8 cellular contexts compared by ENCODE assay signal in genomic region chr6:158630944-158631616, GRCh38. TPM values are rescaled to one million over a fixed set of nuclear protein-coding genes. Genes with fewer than 3 reads are reported as not detected.
DNase-seq lines count a peak whose midpoint lies in the region; ATAC-seq and TF ChIP-seq lines count a peak whose summit lies in the region.

No MANE protein-coding gene starts in this region.

- H3K56ac ChIP-seq in IMR-90 (ENCODE audit: extremely low read depth, insufficient read depth, low read length), result peak overlapping the region; percentile 27; the same call in 1 of the 2 replicates

- WGBS in IMR-90 (ENCODE audit: extremely low coverage in 2 of 2, insufficient read length in 1 of 2), 2 experiments, result 53% methylated on average over 8 of the region's 19 CpGs; no CpG with 5 or more reads in 1 of the 2 experiments
- 64 to 73% (median 68%) methylated on average over 18 to 19 of the region's 19 CpGs for WGBS in adrenal gland, 4 donors

- POLR2A ChIA-PET in IMR-90 (lab: Charles Lee; ENCODE audit: unreplicated experiment), result no interaction called here

- H4K91ac ChIP-seq in IMR-90 (ENCODE audit: insufficient read depth, low read depth, low read length), result peak overlapping the region; percentile 47

- H3K23ac ChIP-seq in IMR-90 (ENCODE audit: low read depth, low read length), result peak overlapping the region; percentile 63

- TF ChIP-seq RAD21 in IMR-90 (IDR thresholded peaks at IDR 0.05; ENCODE audit: low read length), result no peak

- TF ChIP-seq CTCF in IMR-90 (conservative IDR thresholded peaks at IDR 0.05; ENCODE audit: low read depth, low read length), result no peak
- no peak for TF ChIP-seq CTCF in adrenal gland (IDR thresholded peaks at IDR 0.05)

- peak overlapping the region; percentile 49 for H3K4me2 ChIP-seq in IMR-90 (ENCODE audit: low read depth, low read length)

- H2BK5ac ChIP-seq in IMR-90 (ENCODE audit: low read depth, low read length, poor library complexity, severe bottlenecking), result peak overlapping the region; percentile 56

- ATAC-seq in IMR-90 (ENCODE audit: low read depth) (peak; percentile 32), HG02610 (IDR thresholded peaks at IDR 0.05; ENCODE audit: unreplicated experiment) (no peak)

- H2BK120ac ChIP-seq in IMR-90 (ENCODE audit: low read depth, low read length), result peak overlapping the region; percentile 64

- CTCF ChIA-PET in IMR-90 (lab: Yijun Ruan, JAX), result interaction anchor here (0.5 to 0.6 kb wide), 2 partner anchors 29 to 305 kb away, joined by 3 to 6 read pairs; no protein-coding TSS in a partner anchor

- H2AK5ac ChIP-seq in IMR-90 (ENCODE audit: low read depth, low read length), result peak overlapping the region; percentile 89

- H3K79me1 ChIP-seq in IMR-90 (ENCODE audit: low read depth in 1 of 2, low read length in 2 of 2), result peaks cover 5 to 61% of the 10 kb centered on the region in 2 experiments

- H3K27ac ChIP-seq in IMR-90 (ENCODE audit: insufficient read depth, low read length) (peak overlapping the region; percentile 70), adrenal gland (peak overlapping the region; percentile 39 to 80 (median 61)), skin epidermis (peak overlapping the region in 12 of 21 experiments; percentile 2 to 67 (median 38))

- H3K9me3 ChIP-seq in IMR-90 (ENCODE audit: control insufficient read depth, insufficient read depth, low read length) (no peaks in the 10 kb centered on the region), adrenal gland (replicated peaks in 1 of 3) (no peaks in the 10 kb centered on the region)

- H3K27me3 ChIP-seq in IMR-90 (ENCODE audit: control insufficient read depth, insufficient read depth, low read length) (no peaks in the 10 kb centered on the region), adrenal gland (no peaks in the 10 kb centered on the region)

- H2BK15ac ChIP-seq in IMR-90 (ENCODE audit: low read depth, low read length), result no peak overlapping the region

- peak overlapping the region; percentile 89 for H2AK9ac ChIP-seq in IMR-90 (replicated peaks; ENCODE audit: low read depth, low read length, poor library complexity)

- peak overlapping the region; percentile 83 for H3K4ac ChIP-seq in IMR-90 (ENCODE audit: low read depth, low read length)

- peaks cover 9% of the 10 kb centered on the region; the same call in 1 of the 2 replicates for H4K20me1 ChIP-seq in IMR-90 (ENCODE audit: insufficient read depth, low read length)

- H3K9ac ChIP-seq in IMR-90 (ENCODE audit: low read depth, low read length), result peak overlapping the region; percentile 23; the same call in 1 of the 2 replicates

- no TSS peak for BruUV-seq in IMR-90 (replicated peaks; lab: Mats Ljungman, UMichigan)

- 0 out of 2 replicates have a peak overlapping the region, but pooled peaks have one; percentile 0 for H4K5ac ChIP-seq in IMR-90 (ENCODE audit: low read depth, low read length)

- H3K14ac ChIP-seq in IMR-90 (replicated peaks; ENCODE audit: low read depth, low read length), result peak overlapping the region; percentile 64

- H3K4me1 ChIP-seq in IMR-90 (ENCODE audit: control insufficient read depth, insufficient read depth, low read length), result peaks cover 14% of the 10 kb centered on the region
- H3K4me1 ChIP-seq in adrenal gland (replicated peaks in 1 of 2), result peaks cover 7 to 29% of the 10 kb centered on the region in 2 donors

- DNase-seq in IMR-90 (peak; percentile 68), adrenal gland (peak in 2 of 7 donors; percentile 30 to 63), hepatic stellate cell (ENCODE audit: low spot score) (peak; percentile 36), NCI-H128 (lab: John Stamatoyannopoulos, UW; ENCODE audit: unreplicated experiment) (no peak), NCI-H2171 (lab: John Stamatoyannopoulos, UW) (no peak)
- no peak for DNase-seq in stimulated activated CD4-positive, alpha-beta T cell treated with anti-CD3 and anti-CD28 coated beads, Interleukin-4, amount 100 ng/mL, for 4 hours

- peak overlapping the region; percentile 13; the same call in 1 of the 2 replicates for H3K18ac ChIP-seq in IMR-90 (ENCODE audit: low read depth, low read length)

- peak overlapping the region; percentile 52 for H2AFZ ChIP-seq in IMR-90 (replicated peaks; ENCODE audit: low read length, poor library complexity)

- H3K9me1 ChIP-seq in IMR-90 (ENCODE audit: insufficient read depth, low read length), result peaks cover 15% of the 10 kb centered on the region

- peak overlapping the region; percentile 0 to 76; a peak in 3 of 4 replicates for H4K8ac ChIP-seq in IMR-90 (ENCODE audit: low read depth in 2 of 2, low read length in 2 of 2)

- intact Hi-C loops in IMR-90 (cut with micrococcal nuclease), result no loop called here
- intact Hi-C loops in adrenal gland (cut with DNase I), result no loop called here

- in situ Hi-C loops in IMR-90 (cut with MboI; ENCODE audit: low sequenced_read_pairs), result loop anchor here (25.0 kb wide), 1 partner anchor 1081 kb away; no protein-coding TSS in a partner anchor

- TF ChIP-seq POLR2A in IMR-90 (IDR thresholded peaks at IDR 0.05; ENCODE audit: low read depth, low read length) (no peak), adrenal gland (IDR thresholded peaks at IDR 0.05) (no peak)

- H2BK20ac ChIP-seq in IMR-90 (ENCODE audit: low read depth, low read length), result no peak overlapping the region; the same call in 1 of the 2 replicates

- dilution Hi-C loops in IMR-90 (cut with HindIII; ENCODE audit: low sequenced_read_pairs, unreplicated experiment), result no loop called here

- H3K4me3 ChIP-seq in IMR-90 (ENCODE audit: insufficient read depth, low read depth, low read length) (no peak overlapping the region), adrenal gland (no peak overlapping the region), skin epidermis (no peak overlapping the region)

- H3K36me3 ChIP-seq in IMR-90 (ENCODE audit: control insufficient read depth, insufficient read depth, low read length) (peaks cover 33% of the 10 kb centered on the region), adrenal gland (replicated peaks in 1 of 2) (peaks cover 0 to 30% of the 10 kb centered on the region in 2 donors)

TF ChIP-seq in IMR-90, 13 proteins besides CTCF, POLR2A, EP300 and RAD21:
- no peak for TF ChIP-seq MAZ (IDR thresholded peaks at IDR 0.05; ENCODE audit: borderline replicate concordance, low read depth, low read length)
- no peak for TF ChIP-seq MAFK (IDR thresholded peaks at IDR 0.05; ENCODE audit: low read depth, low read length)

RNA-seq across cellular contexts. Expression of gene DYNLT1, which starts 13.5 kb away (rescaled TPM):
- 187 and 235 TPM in 2 replicates for total RNA-seq in IMR-90 (2012; rRNA removed)
- polyA plus RNA-seq in IMR-90 (2012; rRNA removed), result 338 and 349 TPM in 2 replicates
- 134 and 310 TPM in 2 replicates for polyA plus RNA-seq in IMR-90 (2012; cell fraction: cytosol; rRNA removed)
- polyA plus RNA-seq in IMR-90 (2012; cell fraction: nucleus; rRNA removed; ENCODE audit: low replicate concordance), result 32.9 and 226 TPM in 2 replicates
- 100 to 1,000 TPM in 6 of 8 donors, 10 to 100 TPM in 2; 81.3 to 159 (median 126) TPM for total RNA-seq in adrenal gland
- 100 to 1,000 TPM; 107 to 264 (median 128) TPM for polyA plus RNA-seq in adrenal gland

RNA-seq across cellular contexts. Expression of gene SYTL3, which starts 18.8 kb away (rescaled TPM):
- 3.6 and 4.3 TPM in 2 replicates for total RNA-seq in IMR-90 (2012; rRNA removed)
- polyA plus RNA-seq in IMR-90 (2012; rRNA removed), result 2.8 and 2.9 TPM in 2 replicates
- 1.6 and 2.4 TPM in 2 replicates for polyA plus RNA-seq in IMR-90 (2012; cell fraction: cytosol; rRNA removed)
- 3.8 and 6.6 TPM in 2 replicates for polyA plus RNA-seq in IMR-90 (2012; cell fraction: nucleus; rRNA removed; ENCODE audit: low replicate concordance)
- 1 to 10 TPM; 1.7 to 3.9 (median 2.2) TPM for total RNA-seq in adrenal gland
- 1 to 10 TPM; 1.5 to 2.5 (median 1.7) TPM for polyA plus RNA-seq in adrenal gland

Comparison
In these comparisons a context has a peak if more than half of its experiments do, and no peak if none do; other contexts are left out.
1. DNase-seq: peak in IMR-90 (single experiment) and hepatic stellate cell (single experiment); none in NCI-H128 (single experiment), stimulated activated CD4-positive, alpha-beta T cell treated with anti-CD3 and anti-CD28 coated beads, Interleukin-4, amount 100 ng/mL, for 4 hours (0 of 2) and NCI-H2171 (single experiment).
2. Peak in every context shown above with its lines, with median percentiles within 50 percentile points of each other: H3K27ac ChIP-seq.